ENCODE assay signal across 11 cellular contexts in the genomic region with DNA sequence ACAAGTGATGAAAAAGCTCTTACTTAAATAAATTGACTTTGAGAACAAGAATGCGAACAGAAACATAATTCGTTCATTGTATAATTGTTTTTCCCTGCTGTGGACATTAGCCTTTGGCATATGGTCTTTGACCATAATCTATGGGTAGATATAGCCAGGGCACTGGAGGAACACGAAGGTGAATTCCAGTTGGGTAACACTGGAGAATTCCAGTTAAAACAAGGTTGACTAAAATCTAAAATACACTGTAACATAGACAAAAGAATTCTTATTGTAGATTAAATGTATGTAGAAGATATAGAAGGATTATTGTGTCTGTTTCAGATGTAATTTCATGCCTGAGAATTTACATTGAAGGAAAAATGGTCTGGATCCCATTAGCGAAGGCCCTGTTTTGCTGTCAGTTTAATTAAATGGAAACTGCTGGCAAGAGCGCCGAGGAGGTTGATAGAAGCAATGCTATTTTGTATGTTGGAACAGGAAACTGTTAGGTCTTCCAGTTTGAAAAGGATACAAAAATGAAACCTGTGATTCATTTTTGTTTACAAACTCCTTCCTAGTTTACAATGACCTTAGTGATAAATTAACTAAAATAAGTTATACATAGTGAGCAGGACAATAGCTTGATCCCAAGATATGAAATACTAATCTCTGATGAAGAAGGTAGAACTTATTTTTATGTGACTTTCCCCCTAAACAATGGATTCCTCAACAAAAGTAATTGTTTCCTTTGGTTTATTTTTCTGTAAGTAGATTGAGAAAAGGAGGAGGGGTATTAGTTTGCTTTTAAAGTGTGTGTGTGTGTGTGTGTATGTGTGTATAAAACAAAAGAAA.
DNase-seq lines count a peak whose midpoint lies in the region; ATAC-seq and TF ChIP-seq lines count a peak whose summit lies in the region.
"Had no signal": no experiment of that assay in that cellular context is flagged by ENCODE, and none has a peak within 500 bp of the region (broad histone marks: within the 10 kb centered on the region; RNA-seq: fewer than 3 reads in every experiment).

No MANE protein-coding gene starts in this region.

- H3K27me3 ChIP-seq in esophagus squamous epithelium (no peaks in the 10 kb centered on the region), psoas muscle (ENCODE audit: insufficient read depth in 3 of 3, low read length in 2 of 3) (no peaks in the 10 kb centered on the region), aorta (ENCODE audit: control insufficient read depth in 1 of 2, insufficient read depth in 2 of 2, low read length in 1 of 2) (no peaks in the 10 kb centered on the region)

- intact Hi-C loops in esophagus squamous epithelium (cut with DNase I) = no loop called here
- intact Hi-C loops in psoas muscle (cut with DNase I) = no loop called here
- intact Hi-C loops in aorta (cut with DNase I) = no loop called here

- H3K27ac ChIP-seq in esophagus squamous epithelium (peak overlapping the region in 3 of 4 donors; percentile 31 to 56 (median 45)), psoas muscle (peak overlapping the region; percentile 31), aorta (ENCODE audit: low read depth in 1 of 2, low read length in 2 of 2) (no peak overlapping the region)
- H3K27ac ChIP-seq: KMS-11 had no signal

- no peak for TF ChIP-seq POLR2A in esophagus squamous epithelium (IDR thresholded peaks at IDR 0.05)

- DNase-seq in ELR (ENCODE audit: low read depth) (peak; percentile 33), SK-N-DZ (ENCODE audit: low spot score) (peak; percentile 70), esophagus squamous epithelium (lab: John Stamatoyannopoulos, UW) (no peak), psoas muscle (no peak), aorta (no peak), GM03348 (ENCODE audit: low spot score) (no peak), ecto neural progenitor cell (ENCODE audit: low spot score) (no peak), NCI-H2227 (lab: John Stamatoyannopoulos, UW; ENCODE audit: unreplicated experiment) (no peak)
- DNase-seq: stimulated activated CD4-positive, alpha-beta T cell treated with anti-CD3 and anti-CD28 coated beads, Interleukin-4, amount 100 ng/mL, for 4 hours had no signal

- H3K9me3 ChIP-seq in esophagus squamous epithelium (no peaks in the 10 kb centered on the region), psoas muscle (no peaks in the 10 kb centered on the region), aorta (ENCODE audit: control insufficient read depth, low read length) (no peaks in the 10 kb centered on the region)

- ATAC-seq in psoas muscle (no peak), aorta (ENCODE audit: low FRiP score) (no peak)
- ATAC-seq: GM23338 had no signal

- H3K36me3 ChIP-seq in esophagus squamous epithelium = peaks cover 0 to 5% (median 0%) of the 10 kb centered on the region in 3 donors
- H3K36me3 ChIP-seq in psoas muscle (ENCODE audit: insufficient read depth in 1 of 2, low read depth in 1 of 2) = no peaks in the 10 kb centered on the region
- H3K36me3 ChIP-seq in aorta (ENCODE audit: control insufficient read depth in 1 of 2, insufficient read depth in 2 of 2, low read length in 1 of 2) = no peaks in the 10 kb centered on the region

- TF ChIP-seq CTCF in esophagus squamous epithelium (IDR thresholded peaks at IDR 0.05) = no peak
- no peak for TF ChIP-seq CTCF in psoas muscle (IDR thresholded peaks at IDR 0.05)

- no peak overlapping the region for H3K4me3 ChIP-seq in esophagus squamous epithelium
- H3K4me3 ChIP-seq in psoas muscle = peak overlapping the region; percentile 31
- H3K4me3 ChIP-seq in aorta (ENCODE audit: low read length in 2 of 2) = no peak overlapping the region
- H3K4me3 ChIP-seq: GM23338 had no signal

- H3K4me1 ChIP-seq in esophagus squamous epithelium (peaks cover 4 to 43% (median 15%) of the 10 kb centered on the region in 3 donors), psoas muscle (peaks cover 35% of the 10 kb centered on the region), aorta (ENCODE audit: control insufficient read depth in 1 of 2, insufficient read depth in 2 of 2, low read length in 2 of 2) (peaks cover 1 to 8% of the 10 kb centered on the region in 2 donors)

- 74 to 76% methylated on average over 6 of the region's 6 CpGs for WGBS in esophagus squamous epithelium, 2 donors
- WGBS in psoas muscle, 3 donors = 51 to 60% (median 53%) methylated on average over 6 of the region's 6 CpGs
- WGBS in aorta, 2 donors = 44 to 53% methylated on average over 6 of the region's 6 CpGs

Comparison
In these comparisons a context has a peak if more than half of its experiments do, and no peak if none do; other contexts are left out.
1. DNase-seq: peak in ELR (single experiment) and SK-N-DZ (single experiment); none in esophagus squamous epithelium (single experiment), psoas muscle (0 of 2), aorta (0 of 2), GM03348 (single experiment), ecto neural progenitor cell (single experiment) and NCI-H2227 (single experiment).
2. H3K27ac ChIP-seq: peak in esophagus squamous epithelium (3 of 4) and psoas muscle (single experiment); none in aorta (0 of 2).